In the genomic region with DNA sequence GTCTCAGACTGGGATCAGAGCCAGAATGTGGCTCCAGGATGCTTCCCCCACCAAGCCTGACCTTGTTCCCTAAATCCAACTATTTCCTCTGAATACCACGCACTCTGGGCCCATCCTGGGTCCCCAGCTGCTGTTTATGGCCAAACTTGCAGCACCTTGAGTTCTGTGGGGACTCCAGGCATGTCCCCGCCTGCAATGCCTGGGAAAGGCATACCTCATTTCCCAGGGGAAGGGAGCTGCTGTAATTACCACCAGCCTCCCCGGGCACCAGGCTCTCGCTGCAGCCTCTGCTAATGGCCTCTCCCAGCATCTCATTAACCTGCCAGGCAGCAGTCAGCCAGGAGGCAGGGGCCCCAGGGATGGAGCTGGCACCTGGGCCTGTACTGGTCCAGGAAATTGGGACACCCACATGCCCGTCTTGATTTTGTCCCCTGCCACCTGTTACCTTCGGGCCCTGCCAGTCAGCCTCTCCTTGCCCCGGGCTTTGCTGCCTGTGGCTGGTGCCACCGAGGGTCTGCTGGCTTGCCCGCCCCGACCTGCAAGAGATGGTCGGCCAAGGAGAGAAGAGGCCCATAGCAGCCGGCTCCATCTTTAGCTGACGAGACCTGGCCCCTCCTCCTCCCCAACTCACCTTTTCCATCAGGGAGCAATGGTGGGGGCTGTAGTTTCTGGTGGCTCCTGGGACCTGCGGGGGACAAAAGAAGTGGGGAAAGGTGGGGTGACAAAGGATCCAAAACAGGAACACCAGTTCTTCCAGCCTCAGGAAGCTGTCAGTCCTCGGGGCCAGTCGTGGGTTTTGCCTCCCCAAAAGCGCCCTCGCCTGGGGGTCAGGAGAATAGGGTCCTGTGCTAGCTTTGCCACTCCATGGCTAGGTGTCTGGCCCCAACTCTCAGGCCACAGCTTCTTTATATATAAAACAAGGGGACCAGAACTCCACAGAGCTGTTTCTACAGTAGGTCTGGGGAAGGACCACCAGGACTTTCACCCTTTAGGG, we compare ENCODE assay signal across 11 cellular contexts. TPM values are rescaled to one million over a fixed set of nuclear protein-coding genes. Genes with fewer than 3 reads are reported as not detected.
DNase-seq lines count a peak whose midpoint lies in the region; TF ChIP-seq lines count a peak whose summit lies in the region.
"Had no signal": no experiment of that assay in that cellular context is flagged by ENCODE, and none has a peak within 500 bp of the region (broad histone marks: within the 10 kb centered on the region; RNA-seq: fewer than 3 reads in every experiment).

No MANE protein-coding gene starts in this region.

- H3K4me1 ChIP-seq in transverse colon: peaks cover 33 to 98% (median 66%) of the 10 kb centered on the region in 4 donors
- H3K4me1 ChIP-seq in adrenal gland (replicated peaks in 1 of 2): peaks cover 31 to 48% of the 10 kb centered on the region in 2 donors

- no peaks in the 10 kb centered on the region for H3K27me3 Mint-ChIP-seq in activated naive CD4-positive, alpha-beta T cell treated with anti-CD3 and anti-CD28 coated beads for 36 hours (ENCODE audit: low read depth)

- H3K27me3 ChIP-seq in transverse colon (no peaks in the 10 kb centered on the region), adrenal gland (no peaks in the 10 kb centered on the region)

- CTCF ChIA-PET in activated naive CD4-positive, alpha-beta T cell treated with anti-CD3 and anti-CD28 coated beads for 36 hours (lab: Charles Lee): interaction anchor here (0.7 to 19.2 kb wide), 18 partner anchors 8 to 415 kb away, joined by 3 to 448 read pairs (median 4); a partner anchor contains a TSS

- H3K9me3 Mint-ChIP-seq in activated naive CD4-positive, alpha-beta T cell treated with anti-CD3 and anti-CD28 coated beads for 36 hours: no peaks in the 10 kb centered on the region

- TF ChIP-seq CTCF in transverse colon (IDR thresholded peaks at IDR 0.05) (no peak), adrenal gland (IDR thresholded peaks at IDR 0.05) (no peak)

- no peak for TF ChIP-seq POLR2A in transverse colon (IDR thresholded peaks at IDR 0.05)
- no peak for TF ChIP-seq POLR2A in adrenal gland (IDR thresholded peaks at IDR 0.05)

- no peak for TF ChIP-seq EP300 in transverse colon (IDR thresholded peaks at IDR 0.05; ENCODE audit: low read depth)

- intact Hi-C loops in activated naive CD4-positive, alpha-beta T cell treated with anti-CD3 and anti-CD28 coated beads for 36 hours (cut with micrococcal nuclease): no loop called here
- intact Hi-C loops in transverse colon (cut with DNase I; ENCODE audit: low total_unique reads): no loop called here
- intact Hi-C loops in adrenal gland (cut with DNase I): no loop called here

- H3K27ac ChIP-seq in epithelial cell of prostate (peak overlapping the region; percentile 52), transverse colon (peak overlapping the region; percentile 95 to 98 (median 96)), adrenal gland (no peak overlapping the region)

- no peaks in the 10 kb centered on the region for H3K36me3 Mint-ChIP-seq in activated naive CD4-positive, alpha-beta T cell treated with anti-CD3 and anti-CD28 coated beads for 36 hours (ENCODE audit: low read depth)
- H3K36me3 Mint-ChIP-seq: activated naive CD8-positive, alpha-beta T cell had no signal

- in situ Hi-C loops in transverse colon (cut with MboI; ENCODE audit: low pct_ligation_motif_present in 1 of 4, low pct_unique_long_range_greater_than_20kb in 1 of 4, low sequenced_read_pairs in 3 of 4): no loop called here

- H3K27ac Mint-ChIP-seq in activated naive CD4-positive, alpha-beta T cell treated with anti-CD3 and anti-CD28 coated beads for 36 hours: no peak overlapping the region
- H3K27ac Mint-ChIP-seq: activated naive CD8-positive, alpha-beta T cell; CD4-positive, CD25-positive, alpha-beta regulatory T cell had no signal

- 76 to 85% methylated on average over 2 to 18 of the region's 18 CpGs for WGBS in transverse colon (ENCODE audit: low coverage in 1 of 2), 2 donors
- WGBS in adrenal gland, 4 donors: 67 to 90% (median 83%) methylated on average over 4 to 18 of the region's 18 CpGs

- H3K9me3 ChIP-seq in transverse colon (no peaks in the 10 kb centered on the region), adrenal gland (replicated peaks in 1 of 3) (no peaks in the 10 kb centered on the region)

- peak; percentile 38 for DNase-seq in activated naive CD4-positive, alpha-beta T cell treated with anti-CD3 and anti-CD28 coated beads for 36 hours
- DNase-seq in activated naive CD4-positive, alpha-beta T cell treated with Interleukin-2 at 50 U/mL for 16 hours: no peak
- DNase-seq in NCI-H526 treated with DMSO at 0.1 percent for 48 hours (lab: John Stamatoyannopoulos, UW) (peak; percentile 79), epithelial cell of prostate (ENCODE audit: low read depth, low spot score) (no peak), transverse colon (no peak), activated gamma-delta T cell (lab: John Stamatoyannopoulos, UW) (no peak), adrenal gland (no peak), ecto neural progenitor cell (ENCODE audit: low spot score) (no peak)
- DNase-seq: CD4-positive, CD25-positive, alpha-beta regulatory T cell; HCEC 1CT had no signal

- H3K36me3 ChIP-seq in transverse colon: no peaks in the 10 kb centered on the region
- H3K36me3 ChIP-seq in adrenal gland (replicated peaks in 1 of 2): no peaks in the 10 kb centered on the region

- H3K4me1 Mint-ChIP-seq in activated naive CD4-positive, alpha-beta T cell treated with anti-CD3 and anti-CD28 coated beads for 36 hours (ENCODE audit: low read depth): peaks cover 17% of the 10 kb centered on the region

- no peak overlapping the region for H3K4me3 Mint-ChIP-seq in activated naive CD4-positive, alpha-beta T cell treated with anti-CD3 and anti-CD28 coated beads for 36 hours
- H3K4me3 Mint-ChIP-seq: activated naive CD8-positive, alpha-beta T cell; CD4-positive, CD25-positive, alpha-beta regulatory T cell had no signal

- H3K4me3 ChIP-seq in transverse colon (no peak overlapping the region), adrenal gland (no peak overlapping the region)

RNA-seq across cellular contexts. Expression of a gene that starts 4.3 kb away (rescaled TPM):
- 1 to 10 TPM; 1.9 to 2.2 TPM for total RNA-seq in activated naive CD4-positive, alpha-beta T cell treated with anti-CD3 and anti-CD28 coated beads for 36 hours
- total RNA-seq in transverse colon: 10 to 100 TPM; 22.0 to 49.4 (median 36.9) TPM
- total RNA-seq in adrenal gland: 10 to 100 TPM in 7 of 8 donors, 1 to 10 TPM in 1; 10.0 to 41.0 (median 12.7) TPM
- polyA plus RNA-seq in adrenal gland: 10 to 100 TPM in 1 of 3 donors, 1 to 10 TPM in 2; 5.3 to 30.4 (median 6.5) TPM

RNA-seq across cellular contexts. Expression of a gene that starts 12.9 kb away (rescaled TPM):
- 1 to 10 TPM; 4.9 to 6.5 TPM for total RNA-seq in activated naive CD4-positive, alpha-beta T cell treated with anti-CD3 and anti-CD28 coated beads for 36 hours
- total RNA-seq in transverse colon (10 to 100 TPM; 14.5 to 62.1 (median 19.4) TPM), adrenal gland (10 to 100 TPM; 14.2 to 25.5 (median 20.3) TPM)
- 10 to 100 TPM; 12.0 to 24.5 (median 20.9) TPM for polyA plus RNA-seq in adrenal gland

RNA-seq across cellular contexts. Expression of a gene that starts 14.4 kb away (rescaled TPM):
- not detected for total RNA-seq in activated naive CD4-positive, alpha-beta T cell treated with anti-CD3 and anti-CD28 coated beads for 36 hours
- 1,000 to 10,000 TPM; 2,387 to 4,992 (median 3,189) TPM for total RNA-seq in transverse colon
- total RNA-seq in adrenal gland: under 1 TPM in 1 of 8 donors, not detected in 7; 0.79 TPM
- 1 to 10 TPM in 2 of 3 donors, not detected in 1; 1.3 to 4.5 TPM for polyA plus RNA-seq in adrenal gland
- total RNA-seq: CD4-positive, CD25-positive, alpha-beta regulatory T cell had no signal
- polyA plus RNA-seq: CD4-positive, CD25-positive, alpha-beta regulatory T cell had no signal

RNA-seq across cellular contexts. Expression of a gene that starts 21.6 kb away (rescaled TPM):
- under 1 TPM in 1 of 2 experiments, not detected in 1; 0.02 TPM for total RNA-seq in activated naive CD4-positive, alpha-beta T cell treated with anti-CD3 and anti-CD28 coated beads for 36 hours
- 10 to 100 TPM in 2 of 4 donors, 1 to 10 TPM in 2; 8.6 to 12.9 (median 10.9) TPM for total RNA-seq in transverse colon
- 1 to 10 TPM in 4 of 8 donors, under 1 TPM in 3, not detected in 1; 0.36 to 3.6 (median 1.0) TPM for total RNA-seq in adrenal gland
- 10 to 100 TPM in 2 of 3 donors, 1 to 10 TPM in 1; 1.8 to 19.4 (median 10.3) TPM for polyA plus RNA-seq in adrenal gland

RNA-seq across cellular contexts. Expression of a gene that starts 28.7 kb away (rescaled TPM):
- 10 to 100 TPM; 55.0 to 56.7 TPM for total RNA-seq in activated naive CD4-positive, alpha-beta T cell treated with anti-CD3 and anti-CD28 coated beads for 36 hours
- total RNA-seq in transverse colon: 100 to 1,000 TPM in 1 of 4 donors, 10 to 100 TPM in 2, 1 to 10 TPM in 1; 5.5 to 143 (median 12.0) TPM
- total RNA-seq in adrenal gland: 10 to 100 TPM in 7 of 8 donors, 1 to 10 TPM in 1; 7.7 to 36.1 (median 24.3) TPM
- polyA plus RNA-seq in adrenal gland: 100 to 1,000 TPM in 1 of 3 donors, 10 to 100 TPM in 1, 1 to 10 TPM in 1; 5.4 to 100 (median 39.4) TPM

Comparison
In these comparisons a context has a peak if more than half of its experiments do, and no peak if none do; other contexts are left out.
1. DNase-seq: peak in activated naive CD4-positive, alpha-beta T cell treated with anti-CD3 and anti-CD28 coated beads for 36 hours (single experiment) and NCI-H526 treated with DMSO at 0.1 percent for 48 hours (single experiment); none in activated naive CD4-positive, alpha-beta T cell treated with Interleukin-2 at 50 U/mL for 16 hours (single experiment), epithelial cell of prostate (single experiment), transverse colon (single experiment), activated gamma-delta T cell (single experiment), adrenal gland (0 of 7) and ecto neural progenitor cell (single experiment).
2. H3K27ac ChIP-seq: peak in epithelial cell of prostate (single experiment) and transverse colon (4 of 4); none in adrenal gland (0 of 5).
3. RNA of a gene that starts 14.4 kb away (total RNA-seq): 2,387 to 4,992 TPM in transverse colon; not detected in activated naive CD4-positive, alpha-beta T cell treated with anti-CD3 and anti-CD28 coated beads for 36 hours and 0.79 TPM in adrenal gland; every median in the first group is over 1,000 times any median in the second.